8 cellular contexts compared by ENCODE assay signal in the genomic region with DNA sequence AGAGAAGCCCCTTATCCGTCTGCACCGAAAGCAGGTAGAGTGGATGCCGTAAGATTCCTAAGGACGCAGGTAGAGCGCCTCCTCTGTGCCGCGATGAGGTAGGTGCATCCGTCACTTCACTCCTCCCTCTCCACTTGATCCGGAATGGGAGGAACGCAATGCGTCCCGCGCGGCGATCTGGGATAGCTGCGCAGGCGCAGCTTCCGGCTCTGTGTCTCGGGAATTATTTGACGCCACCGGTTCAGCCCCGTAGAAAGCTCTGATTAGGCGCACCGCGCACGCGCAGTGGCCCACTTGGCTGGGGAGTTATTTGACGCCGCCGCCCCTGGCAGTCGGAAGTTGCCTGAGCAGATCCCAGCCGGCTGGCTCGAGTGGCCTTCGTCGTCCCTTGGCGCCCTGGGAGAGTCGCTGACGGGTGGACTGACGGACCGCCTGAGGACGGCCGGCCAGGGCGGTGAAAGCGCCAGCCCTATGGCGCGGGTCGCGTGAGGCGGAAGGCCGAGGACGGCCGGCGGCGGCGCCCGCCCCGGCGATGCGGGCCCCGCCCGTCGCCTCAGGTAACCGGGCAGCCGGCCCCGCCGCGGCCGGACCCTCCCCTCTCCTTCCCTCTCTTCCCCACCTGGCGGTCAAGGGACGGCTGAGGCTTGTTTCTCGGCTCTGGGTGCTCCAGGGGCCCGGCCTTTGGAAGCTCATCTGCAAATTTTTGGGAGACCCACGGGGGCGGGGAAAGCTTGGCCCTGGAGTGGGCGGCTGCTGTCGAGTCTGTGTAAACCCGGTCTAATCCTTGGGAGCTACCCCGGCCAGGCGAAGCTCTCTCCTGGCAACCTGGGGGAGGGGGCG. TPM values are rescaled to one million over a fixed set of nuclear protein-coding genes. Genes with fewer than 3 reads are reported as not detected.
A peak's percentile ranks its signal among the peaks of the same experiment; 100 is the strongest.
DNase-seq lines count a peak whose midpoint lies in the region; ATAC-seq and TF ChIP-seq lines count a peak whose summit lies in the region.

A gene (plus strand): TSS at position 331 of the 840 bp plus-strand sequence. CDS start 15,590 bp downstream, outside the sequence.

- TF ChIP-seq POLR2A in GM19099 (IDR thresholded peaks at IDR 0.05; ENCODE audit: extremely low read depth, insufficient read length, low read depth) = peak; percentile 74

- DNase-seq in Ammon's horn (ENCODE audit: low spot score) = peak; percentile 98
- DNase-seq in NCI-H460 (ENCODE audit: extremely low read depth, low read depth) = peak; percentile 99
- DNase-seq in activated CD4-positive, CD25-positive, alpha-beta regulatory T cell treated with anti-CD3 and anti-CD28 coated beads, Interleukin-2, amount 50 U/mL, for 72 hours = peak; percentile 98
- peak; percentile 96 for DNase-seq in cerebellum (ENCODE audit: low spot score)
- DNase-seq in islet precursor cell = peak; percentile 99
- DNase-seq in stimulated activated CD4-positive, alpha-beta T cell treated with anti-CD3 and anti-CD28 coated beads, Interleukin-12 subunit alpha, Interleukin-12 subunit beta, amount 100 ng/mL, for 48 hours (ENCODE audit: low read depth in 2 of 3, low spot score in 1 of 3) = peak; percentile 91 to 97 (median 97)

- peak; percentile 92 for ATAC-seq in HG03432 (IDR thresholded peaks at IDR 0.05; ENCODE audit: unreplicated experiment)

RNA-seq across cellular contexts. Expression of the gene that starts here (rescaled TPM):
- 31.4 and 34.8 TPM in 2 replicates for total RNA-seq in NCI-H460 (2014; rRNA removed; shearing (Covaris generic))
- 17.1 and 23.3 TPM in 2 replicates for polyA plus RNA-seq in NCI-H460 (2014; cell fraction: nucleus; rRNA removed)
- total RNA-seq in cerebellum = 63.0 TPM

Comparison
In these comparisons a context has a peak if more than half of its experiments do, and no peak if none do; other contexts are left out.
1. Peak in every context shown above with its lines: DNase-seq and ATAC-seq.